16 cellular contexts compared by ENCODE assay signal in the genomic region with DNA sequence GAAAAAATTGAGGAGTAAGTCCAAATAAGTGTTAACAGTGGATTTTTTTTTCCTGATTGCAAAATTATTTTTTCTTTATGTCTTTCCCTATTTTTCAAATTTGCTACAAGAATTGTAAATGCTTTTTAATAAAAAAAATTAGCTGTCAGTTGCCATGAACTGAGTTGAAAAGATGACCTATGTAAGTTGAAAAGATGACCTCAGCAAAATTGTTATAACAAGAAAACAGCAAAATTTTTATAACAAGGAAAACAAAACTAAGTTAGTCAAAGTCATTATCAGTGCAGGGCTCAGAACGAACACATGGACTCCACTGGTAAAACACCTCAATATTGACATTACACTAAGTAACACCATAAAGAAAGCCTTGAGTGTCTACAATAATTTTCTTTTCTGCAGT.
A peak's percentile ranks its signal among the peaks of the same experiment; 100 is the strongest.
DNase-seq lines count a peak whose midpoint lies in the region; ATAC-seq, FAIRE-seq and TF ChIP-seq lines count a peak whose summit lies in the region.
"Had no signal": no experiment of that assay in that cellular context is flagged by ENCODE, and none has a peak within 500 bp of the region (broad histone marks: within the 10 kb centered on the region; RNA-seq: fewer than 3 reads in every experiment).

No MANE protein-coding gene starts in this region.

- H2BK12ac ChIP-seq in H1 (ENCODE audit: low read depth, low read length) = no peak overlapping the region

- peaks cover 16 to 28% (median 23%) of the 10 kb centered on the region in 10 experiments for H3K4me1 ChIP-seq in BLaER1 treated with 17β-estradiol and CSF1 and Interleukin-3, amounts not matched to agents 10 nM and 100 nM
- peaks cover 0 to 8% (median 0%) of the 10 kb centered on the region in 4 experiments; a peak in 4 of 7 replicates for H3K4me1 ChIP-seq in H1 (replicated peaks in 1 of 4; ENCODE audit: control insufficient read depth in 3 of 4, insufficient read depth in 4 of 4, low read length in 3 of 4)
- H3K4me1 ChIP-seq in heart left ventricle = no peaks in the 10 kb centered on the region
- no peaks in the 10 kb centered on the region for H3K4me1 ChIP-seq in PC-3 (ENCODE audit: insufficient read depth, low read length)
- H3K4me1 ChIP-seq: Caco-2, HAP-1 had no signal

- H2BK15ac ChIP-seq in H1 (ENCODE audit: low read length) = no peak overlapping the region

- 75% methylated on average over 1 of the region's 1 CpG; no CpG with 5 or more reads in 1 of the 2 experiments for WGBS in H1 (ENCODE audit: extremely low coverage in 1 of 2, insufficient coverage in 1 of 2, insufficient read length in 1 of 2, insufficient replicate concordance in 2 of 2, low coverage in 1 of 2, low lambda C conversion rate in 2 of 2, missing lambda C conversion rate in 1 of 2), 2 experiments
- 82 to 90% (median 86%) methylated on average over 1 of the region's 1 CpG for WGBS in heart left ventricle, 4 donors

- H3K4me2 ChIP-seq in BLaER1 treated with 17β-estradiol and CSF1 and Interleukin-3, amounts not matched to agents 10 nM and 100 nM = peak overlapping the region in 8 of 11 experiments; percentile 13 to 58 (median 32); a peak in 7 of 22 replicates
- no peak overlapping the region for H3K4me2 ChIP-seq in H1 (ENCODE audit: insufficient read depth in 1 of 2, low read depth in 2 of 2, low read length in 2 of 2)
- no peak overlapping the region for H3K4me2 ChIP-seq in PC-3 (ENCODE audit: low read length)

- no peak overlapping the region for H2BK5ac ChIP-seq in H1 (ENCODE audit: low read depth, low read length)

- H3K27me3 ChIP-seq in BLaER1 treated with 17β-estradiol and CSF1 and Interleukin-3, amounts not matched to agents 10 nM and 100 nM = no peaks in the 10 kb centered on the region
- no peaks in the 10 kb centered on the region for H3K27me3 ChIP-seq in H1 (replicated peaks in 1 of 4; ENCODE audit: control insufficient read depth in 3 of 4, extremely low read depth in 1 of 4, insufficient read depth in 3 of 4, low read length in 3 of 4)
- H3K27me3 ChIP-seq in heart left ventricle = no peaks in the 10 kb centered on the region
- peaks cover 7% of the 10 kb centered on the region; the same call in 1 of the 2 replicates for H3K27me3 ChIP-seq in PC-3 (ENCODE audit: low read length)

- intact Hi-C loops in heart left ventricle (cut with DNase I) = no loop called here
- intact Hi-C loops in PC-3 (cut with micrococcal nuclease) = no loop called here

- no peak overlapping the region for H3K9ac ChIP-seq in BLaER1 treated with 17β-estradiol and CSF1 and Interleukin-3, amounts not matched to agents 10 nM and 100 nM
- H3K9ac ChIP-seq in H1 (replicated peaks in 1 of 4; ENCODE audit: extremely low read depth in 1 of 4, low read depth in 3 of 4, low read length in 3 of 4) (no peak overlapping the region), PC-3 (ENCODE audit: low read length) (no peak overlapping the region)

- no peaks in the 10 kb centered on the region; the same call in 1 of the 2 replicates for H3K79me1 ChIP-seq in H1 (ENCODE audit: low read depth, low read length)

- no peak for TF ChIP-seq EP300 in H1 (IDR thresholded peaks at IDR 0.05; ENCODE audit: borderline replicate concordance in 1 of 2, low read depth in 2 of 2, low read length in 2 of 2)

- TF ChIP-seq RAD21 in H1 (IDR thresholded peaks at IDR 0.05 in 1 of 2, conservative IDR thresholded peaks at IDR 0.05 in 1 of 2; ENCODE audit: low read depth in 2 of 2, low read length in 2 of 2) = no peak

- H3K23me2 ChIP-seq in H1 (ENCODE audit: low read depth, low read length) = no peaks in the 10 kb centered on the region

- ATAC-seq in heart left ventricle = no peak
- ATAC-seq in PC-3 = no peak

- H3F3A ChIP-seq in PC-3 (ENCODE audit: low read length, unreplicated experiment) = no peaks in the 10 kb centered on the region

- no peaks in the 10 kb centered on the region for H4K20me1 ChIP-seq in BLaER1 treated with 17β-estradiol and CSF1 and Interleukin-3, amounts not matched to agents 10 nM and 100 nM
- H4K20me1 ChIP-seq in H1 (replicated peaks in 1 of 2; ENCODE audit: control insufficient read depth in 1 of 2, insufficient read depth in 2 of 2, low read length in 2 of 2) = no peaks in the 10 kb centered on the region
- H4K20me1 ChIP-seq in PC-3 (ENCODE audit: low read length) = no peaks in the 10 kb centered on the region

- H3K79me2 ChIP-seq in H1 (ENCODE audit: control insufficient read depth in 1 of 2, insufficient read depth in 2 of 2, low read length in 2 of 2) = no peaks in the 10 kb centered on the region
- H3K79me2 ChIP-seq in PC-3 (ENCODE audit: low read length) = no peaks in the 10 kb centered on the region

- H3K14ac ChIP-seq in H1 (ENCODE audit: insufficient read length) = no peak overlapping the region

- CTCF ChIA-PET in H1 (lab: Charles Lee; ENCODE audit: partially characterized antibody) (no interaction called here), PC-3 (lab: Charles Lee) (no interaction called here)

- H3K27ac ChIP-seq in BLaER1 treated with 17β-estradiol and CSF1 and Interleukin-3, amounts not matched to agents 10 nM and 100 nM = peak overlapping the region in 1 of 11 experiments; percentile 12; a peak in 1 of 22 replicates
- no peak overlapping the region for H3K27ac ChIP-seq in H1 (ENCODE audit: low read depth, low read length)
- H3K27ac ChIP-seq in heart left ventricle = no peak overlapping the region
- H3K27ac ChIP-seq in PC-3 (ENCODE audit: low read length) = no peak overlapping the region
- H3K27ac ChIP-seq: 22Rv1, C4-2B had no signal

- peaks cover 0 to 6% (median 0%) of the 10 kb centered on the region in 11 experiments; a peak in 1 of 22 replicates for H3K36me3 ChIP-seq in BLaER1 treated with 17β-estradiol and CSF1 and Interleukin-3, amounts not matched to agents 10 nM and 100 nM
- H3K36me3 ChIP-seq in H1 (ENCODE audit: control insufficient read depth in 2 of 4, insufficient read depth in 4 of 4, low read length in 3 of 4) (no peaks in the 10 kb centered on the region), heart left ventricle (no peaks in the 10 kb centered on the region), PC-3 (ENCODE audit: low read depth, low read length) (no peaks in the 10 kb centered on the region)
- H3K36me3 ChIP-seq: HAP-1 had no signal

- FAIRE-seq in H1 (lab: Jason Lieb, UNC) = no peak
- FAIRE-seq: D721Med had no signal

- peaks cover 13 to 24% (median 16%) of the 10 kb centered on the region in 11 experiments for H3K9me3 ChIP-seq in BLaER1 treated with 17β-estradiol and CSF1 and Interleukin-3, amounts not matched to agents 10 nM and 100 nM (replicated peaks in 1 of 11)
- H3K9me3 ChIP-seq in H1 (ENCODE audit: insufficient read depth in 2 of 2, low read depth in 1 of 2, low read length in 1 of 2) (peaks cover 0 to 5% of the 10 kb centered on the region in 2 experiments; a peak in 1 of 4 replicates), heart left ventricle (peaks cover 0 to 9% (median 0%) of the 10 kb centered on the region in 12 donors), PC-3 (ENCODE audit: low read length) (no peaks in the 10 kb centered on the region)
- H3K9me3 ChIP-seq: Caco-2, HAP-1 had no signal

- H3K18ac ChIP-seq in H1 (ENCODE audit: extremely low read depth, low read length) = no peak overlapping the region

- POLR2A ChIA-PET in H1 (lab: Charles Lee; ENCODE audit: partially characterized antibody) = no interaction called here
- POLR2A ChIA-PET in PC-3 (lab: Charles Lee; ENCODE audit: unreplicated experiment) = interaction anchor here (0.6 kb wide), 1 partner anchor 534 kb away, joined by 3 read pairs; no protein-coding TSS in a partner anchor

- no peak overlapping the region for H3K23ac ChIP-seq in H1 (ENCODE audit: insufficient read length)

- no peak for TF ChIP-seq POLR2A in H1 (IDR thresholded peaks at IDR 0.05; ENCODE audit: control extremely low read depth in 1 of 2, low read depth in 2 of 2, low read length in 2 of 2)
- TF ChIP-seq POLR2A in heart left ventricle (IDR thresholded peaks at IDR 0.05) = no peak

- no peak overlapping the region for H4K91ac ChIP-seq in H1 (replicated peaks; ENCODE audit: insufficient read length, low read length)

- H4K5ac ChIP-seq in H1 (ENCODE audit: insufficient read length, low read depth, low read length) = no peak overlapping the region

- no peaks in the 10 kb centered on the region for H3K9me2 ChIP-seq in PC-3 (replicated peaks; ENCODE audit: low read length)

- no peak overlapping the region for H2BK120ac ChIP-seq in H1 (replicated peaks; ENCODE audit: low read depth, low read length)

- DNase-seq in DMS53 (lab: John Stamatoyannopoulos, UW) (peak; percentile 14), DMS53 treated with DMSO at 0.1 percent for 48 hours (lab: John Stamatoyannopoulos, UW; ENCODE audit: unreplicated experiment) (no peak), NCI-H748 (lab: John Stamatoyannopoulos, UW; ENCODE audit: unreplicated experiment) (peak; percentile 17), H1 (ENCODE audit: low read depth in 1 of 2, low spot score in 2 of 2) (no peak), NCI-H1694 (lab: John Stamatoyannopoulos, UW) (no peak), heart left ventricle (no peak), PC-3 (no peak)
- DNase-seq: Caco-2; CD4-positive, alpha-beta T cell; GF-D8; KBM-7 had no signal

- H2AK5ac ChIP-seq in H1 (ENCODE audit: low read depth, low read length) = no peak overlapping the region

- no peak overlapping the region for H3K56ac ChIP-seq in H1 (replicated peaks; ENCODE audit: insufficient read length, low read depth, low read length)

- no peak overlapping the region for H3K4ac ChIP-seq in H1 (replicated peaks; ENCODE audit: insufficient read length, low read depth, low read length)

- no peak overlapping the region for H2BK20ac ChIP-seq in H1 (ENCODE audit: low read length)

- no peak overlapping the region for H4K8ac ChIP-seq in H1 (ENCODE audit: extremely low read depth, insufficient read depth, low read length)

- H3K4me3 ChIP-seq in BLaER1 treated with 17β-estradiol and CSF1 and Interleukin-3, amounts not matched to agents 10 nM and 100 nM = no peak overlapping the region
- H3K4me3 ChIP-seq in H1 (ENCODE audit: extremely low read depth in 1 of 4, insufficient read depth in 2 of 4, low read depth in 3 of 4, low read length in 4 of 4) = no peak overlapping the region
- H3K4me3 ChIP-seq in heart left ventricle = no peak overlapping the region
- H3K4me3 ChIP-seq in PC-3 (ENCODE audit: low read length) = no peak overlapping the region
- H3K4me3 ChIP-seq: HAP-1 had no signal

- H2AFZ ChIP-seq in H1 (ENCODE audit: low read length) (no peak overlapping the region), PC-3 (ENCODE audit: low read length) (no peak overlapping the region)

- TF ChIP-seq CTCF in H1 (IDR thresholded peaks at IDR 0.05; ENCODE audit: control extremely low read depth in 1 of 3, insufficient read depth in 1 of 3, low read depth in 1 of 3, low read length in 3 of 3) (no peak), heart left ventricle (IDR thresholded peaks at IDR 0.05) (no peak), PC-3 (conservative IDR thresholded peaks at IDR 0.05; ENCODE audit: low read depth, low read length) (no peak)

- BruUV-seq in PC-3 (replicated peaks; lab: Mats Ljungman, UMichigan) = no TSS peak

Comparison
In these comparisons a context has a peak if more than half of its experiments do, and no peak if none do; other contexts are left out.
1. DNase-seq: peak in DMS53 (single experiment) and NCI-H748 (single experiment); none in DMS53 treated with DMSO at 0.1 percent for 48 hours (single experiment), H1 (0 of 2), NCI-H1694 (single experiment), heart left ventricle (0 of 5) and PC-3 (single experiment).
2. H3K4me2 ChIP-seq: peak in BLaER1 treated with 17β-estradiol and CSF1 and Interleukin-3, amounts not matched to agents 10 nM and 100 nM (8 of 11); none in H1 (0 of 2) and PC-3 (single experiment).